Comparison of ENCODE assay signal across 2 cellular contexts in the genomic region with DNA sequence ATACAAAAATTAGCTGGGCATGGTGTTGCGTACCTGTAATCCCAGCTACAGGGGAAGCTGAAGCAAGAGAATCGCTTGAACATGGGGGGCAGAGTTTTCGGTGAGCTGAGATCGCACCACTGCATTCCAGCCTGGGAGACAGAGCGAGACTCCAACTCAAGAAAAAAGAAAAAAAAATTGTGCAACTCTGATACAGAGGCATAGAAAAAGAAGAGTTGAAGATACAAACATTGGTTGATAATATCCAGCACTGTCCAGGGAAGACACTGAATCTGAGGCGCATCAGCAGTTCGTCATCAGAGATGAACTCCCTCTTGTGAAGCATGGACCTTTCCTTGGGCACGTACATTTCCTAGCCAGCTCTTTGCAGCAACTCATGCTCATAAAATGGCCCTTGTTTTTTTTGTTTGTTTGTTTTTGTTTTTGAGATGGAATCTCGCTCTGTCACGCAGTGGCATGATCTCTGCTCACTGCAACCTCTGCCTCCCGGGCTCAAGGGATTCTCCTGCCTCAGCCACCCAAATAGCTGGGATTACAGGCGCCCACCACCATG.
TF ChIP-seq lines count a peak whose summit lies in the region.

No MANE protein-coding gene starts in this region.

TF ChIP-seq in HEK293, 187 proteins besides CTCF, POLR2A, EP300 and RAD21:
- TF ChIP-seq, protein P1, sequence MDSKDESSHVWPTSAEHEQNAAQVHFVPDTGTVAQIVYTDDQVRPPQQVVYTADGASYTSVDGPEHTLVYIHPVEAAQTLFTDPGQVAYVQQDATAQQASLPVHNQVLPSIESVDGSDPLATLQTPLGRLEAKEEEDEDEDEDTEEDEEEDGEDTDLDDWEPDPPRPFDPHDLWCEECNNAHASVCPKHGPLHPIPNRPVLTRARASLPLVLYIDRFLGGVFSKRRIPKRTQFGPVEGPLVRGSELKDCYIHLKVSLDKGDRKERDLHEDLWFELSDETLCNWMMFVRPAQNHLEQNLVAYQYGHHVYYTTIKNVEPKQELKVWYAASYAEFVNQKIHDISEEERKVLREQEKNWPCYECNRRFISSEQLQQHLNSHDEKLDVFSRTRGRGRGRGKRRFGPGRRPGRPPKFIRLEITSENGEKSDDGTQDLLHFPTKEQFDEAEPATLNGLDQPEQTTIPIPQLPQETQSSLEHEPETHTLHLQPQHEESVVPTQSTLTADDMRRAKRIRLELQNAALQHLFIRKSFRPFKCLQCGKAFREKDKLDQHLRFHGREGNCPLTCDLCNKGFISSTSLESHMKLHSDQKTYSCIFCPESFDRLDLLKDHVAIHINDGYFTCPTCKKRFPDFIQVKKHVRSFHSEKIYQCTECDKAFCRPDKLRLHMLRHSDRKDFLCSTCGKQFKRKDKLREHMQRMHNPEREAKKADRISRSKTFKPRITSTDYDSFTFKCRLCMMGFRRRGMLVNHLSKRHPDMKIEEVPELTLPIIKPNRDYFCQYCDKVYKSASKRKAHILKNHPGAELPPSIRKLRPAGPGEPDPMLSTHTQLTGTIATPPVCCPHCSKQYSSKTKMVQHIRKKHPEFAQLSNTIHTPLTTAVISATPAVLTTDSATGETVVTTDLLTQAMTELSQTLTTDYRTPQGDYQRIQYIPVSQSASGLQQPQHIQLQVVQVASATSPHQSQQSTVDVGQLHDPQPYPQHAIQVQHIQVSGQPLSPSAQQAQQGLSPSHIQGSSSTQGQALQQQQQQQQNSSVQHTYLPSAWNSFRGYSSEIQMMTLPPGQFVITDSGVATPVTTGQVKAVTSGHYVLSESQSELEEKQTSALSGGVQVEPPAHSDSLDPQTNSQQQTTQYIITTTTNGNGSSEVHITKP (tag by site-specific recombination; IDR thresholded peaks at IDR 0.05), result peak; percentile 64
- TF ChIP-seq, protein P2, sequence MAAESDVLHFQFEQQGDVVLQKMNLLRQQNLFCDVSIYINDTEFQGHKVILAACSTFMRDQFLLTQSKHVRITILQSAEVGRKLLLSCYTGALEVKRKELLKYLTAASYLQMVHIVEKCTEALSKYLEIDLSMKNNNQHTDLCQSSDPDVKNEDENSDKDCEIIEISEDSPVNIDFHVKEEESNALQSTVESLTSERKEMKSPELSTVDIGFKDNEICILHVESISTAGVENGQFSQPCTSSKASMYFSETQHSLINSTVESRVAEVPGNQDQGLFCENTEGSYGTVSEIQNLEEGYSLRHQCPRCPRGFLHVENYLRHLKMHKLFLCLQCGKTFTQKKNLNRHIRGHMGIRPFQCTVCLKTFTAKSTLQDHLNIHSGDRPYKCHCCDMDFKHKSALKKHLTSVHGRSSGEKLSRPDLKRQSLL (tag by site-specific recombination; IDR thresholded peaks at IDR 0.05), result no peak
TF ChIP-seq in HEK293: peak in this region for 1.

TF ChIP-seq in K562, 482 proteins besides CTCF, POLR2A, EP300 and RAD21:
- TF ChIP-seq WHSC1 (IDR thresholded peaks at IDR 0.05; ENCODE audit: low read length), result no peak
- TF ChIP-seq, protein P3, sequence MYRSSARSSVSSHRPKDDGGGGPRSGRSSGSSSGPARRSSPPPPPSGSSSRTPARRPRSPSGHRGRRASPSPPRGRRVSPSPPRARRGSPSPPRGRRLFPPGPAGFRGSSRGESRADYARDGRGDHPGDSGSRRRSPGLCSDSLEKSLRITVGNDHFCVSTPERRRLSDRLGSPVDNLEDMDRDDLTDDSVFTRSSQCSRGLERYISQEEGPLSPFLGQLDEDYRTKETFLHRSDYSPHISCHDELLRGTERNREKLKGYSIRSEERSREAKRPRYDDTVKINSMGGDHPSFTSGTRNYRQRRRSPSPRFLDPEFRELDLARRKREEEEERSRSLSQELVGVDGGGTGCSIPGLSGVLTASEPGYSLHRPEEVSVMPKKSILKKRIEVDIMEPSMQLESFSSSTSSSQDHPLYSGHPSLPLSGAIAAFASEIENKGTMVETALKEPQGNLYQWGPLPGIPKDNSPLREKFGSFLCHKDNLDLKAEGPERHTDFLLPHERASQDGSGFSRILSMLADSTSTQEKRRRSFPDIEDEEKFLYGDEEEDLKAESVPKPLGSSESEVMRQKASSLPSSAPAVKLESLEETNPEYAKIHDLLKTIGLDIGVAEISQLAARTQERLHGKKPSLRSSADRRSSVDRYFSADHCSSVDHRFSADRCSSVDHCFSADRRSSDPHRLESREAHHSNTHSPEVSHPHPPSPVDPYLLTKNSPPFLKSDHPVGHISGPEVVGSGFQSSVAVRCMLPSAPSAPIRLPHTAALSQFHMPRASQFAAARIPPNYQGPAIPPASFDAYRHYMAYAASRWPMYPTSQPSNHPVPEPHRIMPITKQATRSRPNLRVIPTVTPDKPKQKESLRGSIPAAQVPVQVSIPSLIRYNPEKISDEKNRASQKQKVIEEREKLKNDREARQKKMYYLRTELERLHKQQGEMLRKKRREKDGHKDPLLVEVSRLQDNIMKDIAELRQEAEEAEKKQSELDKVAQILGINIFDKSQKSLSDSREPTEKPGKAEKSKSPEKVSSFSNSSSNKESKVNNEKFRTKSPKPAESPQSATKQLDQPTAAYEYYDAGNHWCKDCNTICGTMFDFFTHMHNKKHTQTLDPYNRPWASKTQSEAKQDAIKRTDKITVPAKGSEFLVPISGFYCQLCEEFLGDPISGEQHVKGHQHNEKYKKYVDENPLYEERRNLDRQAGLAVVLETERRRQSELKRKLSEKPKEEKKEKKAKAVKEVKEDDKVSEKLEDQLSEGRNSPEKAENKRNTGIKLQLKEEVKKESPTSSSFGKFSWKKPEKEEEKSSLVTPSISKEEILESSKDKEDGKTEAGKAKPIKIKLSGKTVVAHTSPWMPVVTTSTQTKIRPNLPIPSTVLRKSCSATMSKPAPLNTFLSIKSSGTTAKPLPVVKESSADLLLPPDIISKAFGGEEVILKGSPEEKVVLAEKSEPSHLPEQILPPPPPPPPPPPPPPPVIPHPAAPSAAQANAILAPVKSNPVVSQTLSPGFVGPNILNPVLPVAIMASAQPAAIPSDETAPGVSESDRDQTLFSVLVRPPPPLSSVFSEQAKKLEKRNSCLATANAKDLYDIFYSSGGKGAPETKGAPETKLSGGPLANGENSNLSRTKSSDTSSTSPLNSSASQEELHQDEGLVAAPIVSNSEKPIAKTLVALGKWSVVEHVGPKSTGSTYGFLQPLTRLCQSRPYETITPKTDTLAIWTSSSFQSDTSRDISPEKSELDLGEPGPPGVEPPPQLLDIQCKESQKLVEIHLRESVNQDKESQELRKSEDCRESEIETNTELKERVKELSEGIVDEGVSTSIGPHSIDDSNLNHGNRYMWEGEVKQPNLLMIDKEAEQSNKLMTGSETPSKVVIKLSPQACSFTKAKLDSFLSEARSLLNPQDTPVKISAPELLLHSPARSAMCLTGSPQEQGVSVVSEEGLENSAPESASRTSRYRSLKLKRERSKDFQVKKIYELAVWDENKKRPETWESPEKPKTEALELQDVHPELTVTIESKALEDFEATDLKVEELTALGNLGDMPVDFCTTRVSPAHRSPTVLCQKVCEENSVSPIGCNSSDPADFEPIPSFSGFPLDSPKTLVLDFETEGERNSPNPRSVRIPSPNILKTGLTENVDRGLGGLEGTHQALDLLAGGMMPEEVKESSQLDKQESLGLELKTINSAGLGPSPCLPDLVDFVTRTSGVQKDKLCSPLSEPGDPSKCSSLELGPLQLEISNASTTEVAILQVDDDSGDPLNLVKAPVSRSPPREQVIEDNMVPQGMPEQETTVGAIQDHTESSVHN (IDR thresholded peaks at IDR 0.05; ENCODE audit: borderline replicate concordance in 1 of 2, low read depth in 1 of 2), result no peak
- no peak for TF ChIP-seq SIRT6 (IDR thresholded peaks at IDR 0.05; ENCODE audit: low read depth, low read length)
- TF ChIP-seq CEBPG (CRISPR knock-in tag; IDR thresholded peaks at IDR 0.05), result peak; percentile 39; the same call in 1 of the 2 replicates
- TF ChIP-seq CEBPG (tag; conservative IDR thresholded peaks at IDR 0.05 in 1 of 2, IDR thresholded peaks at IDR 0.05 in 1 of 2), result no peak
- TF ChIP-seq, protein P4, sequence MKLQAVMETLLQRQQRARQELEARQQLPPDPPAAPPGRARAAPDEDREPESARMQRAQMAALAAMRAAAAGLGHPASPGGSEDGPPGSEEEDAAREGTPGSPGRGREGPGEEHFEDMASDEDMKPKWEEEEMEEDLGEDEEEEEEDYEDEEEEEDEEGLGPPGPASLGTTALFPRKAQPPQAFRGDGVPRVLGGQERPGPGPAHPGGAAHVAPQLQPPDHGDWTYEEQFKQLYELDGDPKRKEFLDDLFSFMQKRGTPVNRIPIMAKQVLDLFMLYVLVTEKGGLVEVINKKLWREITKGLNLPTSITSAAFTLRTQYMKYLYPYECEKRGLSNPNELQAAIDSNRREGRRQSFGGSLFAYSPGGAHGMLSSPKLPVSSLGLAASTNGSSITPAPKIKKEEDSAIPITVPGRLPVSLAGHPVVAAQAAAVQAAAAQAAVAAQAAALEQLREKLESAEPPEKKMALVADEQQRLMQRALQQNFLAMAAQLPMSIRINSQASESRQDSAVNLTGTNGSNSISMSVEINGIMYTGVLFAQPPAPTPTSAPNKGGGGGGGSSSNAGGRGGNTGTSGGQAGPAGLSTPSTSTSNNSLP (IDR thresholded peaks at IDR 0.05; ENCODE audit: borderline replicate concordance, low read depth, low read length), result no peak
- TF ChIP-seq, protein P5, sequence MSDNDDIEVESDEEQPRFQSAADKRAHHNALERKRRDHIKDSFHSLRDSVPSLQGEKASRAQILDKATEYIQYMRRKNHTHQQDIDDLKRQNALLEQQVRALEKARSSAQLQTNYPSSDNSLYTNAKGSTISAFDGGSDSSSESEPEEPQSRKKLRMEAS (CRISPR knock-in tag; IDR thresholded peaks at IDR 0.05), result no peak
- TF ChIP-seq, protein P6, sequence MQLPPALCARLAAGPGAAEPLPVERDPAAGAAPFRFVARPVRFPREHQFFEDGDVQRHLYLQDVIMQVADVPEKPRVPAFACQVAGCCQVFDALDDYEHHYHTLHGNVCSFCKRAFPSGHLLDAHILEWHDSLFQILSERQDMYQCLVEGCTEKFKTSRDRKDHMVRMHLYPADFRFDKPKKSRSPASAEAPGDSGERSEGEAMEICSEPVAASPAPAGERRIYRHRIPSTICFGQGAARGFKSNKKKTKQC (CRISPR knock-in tag; IDR thresholded peaks at IDR 0.05), result no peak
- TF ChIP-seq, protein P7, sequence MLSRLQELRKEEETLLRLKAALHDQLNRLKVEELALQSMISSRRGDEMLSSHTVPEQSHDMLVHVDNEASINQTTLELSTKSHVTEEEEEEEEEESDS (CRISPR knock-in tag; IDR thresholded peaks at IDR 0.05), result no peak
- no peak for TF ChIP-seq GATAD2A (IDR thresholded peaks at IDR 0.05)
- 0 out of 2 replicates have a peak, but pooled peaks have one; percentile 30 for TF ChIP-seq ZNF311 (CRISPR knock-in tag; IDR thresholded peaks at IDR 0.05)
- no peak for TF ChIP-seq ZBED1 (IDR thresholded peaks at IDR 0.05)
- TF ChIP-seq, protein P1 (IDR thresholded peaks at IDR 0.05; ENCODE audit: partially characterized antibody), result peak; percentile 93
TF ChIP-seq in K562: peak in this region for 3.
